9 cellular contexts compared by ENCODE assay signal in the genomic region with DNA sequence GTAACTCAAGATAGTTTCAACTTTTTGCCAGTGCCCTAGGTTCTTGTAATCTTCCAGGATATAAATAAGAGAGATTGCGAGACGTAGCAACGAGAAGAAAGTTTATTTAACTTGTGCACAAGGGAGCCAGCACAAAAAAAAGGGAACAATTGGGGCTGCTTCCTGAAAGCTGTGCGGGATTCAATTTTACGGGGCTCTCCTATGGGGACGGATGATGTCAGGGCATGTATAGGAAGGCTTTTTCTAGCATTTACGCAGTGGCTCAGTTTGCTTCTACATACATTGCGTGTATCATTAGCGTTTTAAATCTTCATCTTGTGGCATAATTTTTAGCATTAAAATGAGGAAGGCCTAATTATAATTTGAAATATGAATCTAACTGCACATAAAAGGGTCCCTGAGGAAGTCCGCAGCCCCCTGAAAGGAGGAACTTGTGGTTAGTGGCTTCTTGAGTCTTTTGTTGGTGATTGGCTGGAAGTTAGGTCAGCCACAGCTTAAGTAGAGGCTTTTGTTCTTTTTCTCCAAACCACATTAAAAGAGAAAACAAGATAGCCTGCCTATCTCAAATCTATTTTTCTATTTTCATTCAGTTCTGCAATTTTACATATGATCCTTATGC.
DNase-seq lines count a peak whose midpoint lies in the region; ATAC-seq lines count a peak whose summit lies in the region.
"Had no signal": no experiment of that assay in that cellular context is flagged by ENCODE, and none has a peak within 500 bp of the region (broad histone marks: within the 10 kb centered on the region; RNA-seq: fewer than 3 reads in every experiment).

No MANE protein-coding gene starts in this region.

- ATAC-seq in GM19372 (IDR thresholded peaks at IDR 0.05; ENCODE audit: low read depth, unreplicated experiment): peak; percentile 56
- ATAC-seq in HG03103 (IDR thresholded peaks at IDR 0.05; ENCODE audit: low read depth, unreplicated experiment): peak; percentile 41
- ATAC-seq in stimulated activated effector memory CD8-positive, alpha-beta T cell treated with anti-CD3 and anti-CD28 coated beads, Interleukin-12 subunit alpha, Interleukin-12 subunit beta, amount 100 ng/mL, for 72 hours: no peak
- ATAC-seq: natural killer cell treated with Interleukin-12 subunit alpha and Interleukin-12 subunit beta and Interleukin-15 and Interleukin-18, amount 100 ng/mL, for 72 hours had no signal

- no peaks in the 10 kb centered on the region for H3K36me3 Mint-ChIP-seq in stimulated activated effector memory CD8-positive, alpha-beta T cell treated with anti-CD3 and anti-CD28 coated beads, Interleukin-12 subunit alpha, Interleukin-12 subunit beta, amount 100 ng/mL, for 72 hours

- H3K9me3 Mint-ChIP-seq in stimulated activated effector memory CD8-positive, alpha-beta T cell treated with anti-CD3 and anti-CD28 coated beads, Interleukin-12 subunit alpha, Interleukin-12 subunit beta, amount 100 ng/mL, for 72 hours: no peaks in the 10 kb centered on the region

- no peak overlapping the region for H3K27ac Mint-ChIP-seq in stimulated activated effector memory CD8-positive, alpha-beta T cell treated with anti-CD3 and anti-CD28 coated beads, Interleukin-12 subunit alpha, Interleukin-12 subunit beta, amount 100 ng/mL, for 72 hours
- H3K27ac Mint-ChIP-seq: natural killer cell treated with Interleukin-12 subunit alpha and Interleukin-12 subunit beta and Interleukin-15 and Interleukin-18, amount 100 ng/mL, for 72 hours had no signal

- DNase-seq in OCI-M1 (lab: John Stamatoyannopoulos, UW) (peak; percentile 81), HCEC 1CT (no peak)
- no peak for DNase-seq in stimulated activated effector memory CD8-positive, alpha-beta T cell treated with anti-CD3 and anti-CD28 coated beads, Interleukin-12 subunit alpha, Interleukin-12 subunit beta, amount 100 ng/mL, for 72 hours (ENCODE audit: low spot score in 2 of 2)
- no peak for DNase-seq in activated effector memory CD4-positive, alpha-beta T cell treated with Interleukin-2 at 50 U/mL for 16 hours
- DNase-seq in activated naive CD4-positive, alpha-beta T cell treated with anti-CD3 and anti-CD28 coated beads, Interleukin-2, amount 50 U/mL, for 16 hours: no peak
- DNase-seq: NCI-H2171 treated with DMSO at 0.1 percent for 48 hours had no signal

- H3K4me1 Mint-ChIP-seq in stimulated activated effector memory CD8-positive, alpha-beta T cell treated with anti-CD3 and anti-CD28 coated beads, Interleukin-12 subunit alpha, Interleukin-12 subunit beta, amount 100 ng/mL, for 72 hours: peaks cover 7% of the 10 kb centered on the region

- H3K4me3 Mint-ChIP-seq in stimulated activated effector memory CD8-positive, alpha-beta T cell treated with anti-CD3 and anti-CD28 coated beads, Interleukin-12 subunit alpha, Interleukin-12 subunit beta, amount 100 ng/mL, for 72 hours: peak overlapping the region; percentile 25
- H3K4me3 Mint-ChIP-seq: natural killer cell treated with Interleukin-12 subunit alpha and Interleukin-12 subunit beta and Interleukin-15 and Interleukin-18, amount 100 ng/mL, for 72 hours had no signal
